Comparison of ENCODE assay signal across 2 cellular contexts in genomic region chr4:3724319-3725231, GRCh38.
A peak's percentile ranks its signal among the peaks of the same experiment; 100 is the strongest.
TF ChIP-seq lines count a peak whose summit lies in the region.

No MANE protein-coding gene starts in this region.

TF ChIP-seq in IMR-90, 13 proteins besides CTCF, POLR2A, EP300 and RAD21:
- TF ChIP-seq CEBPB (IDR thresholded peaks at IDR 0.05; ENCODE audit: low read depth, low read length), result peak; percentile 64
- TF ChIP-seq, protein P1, sequence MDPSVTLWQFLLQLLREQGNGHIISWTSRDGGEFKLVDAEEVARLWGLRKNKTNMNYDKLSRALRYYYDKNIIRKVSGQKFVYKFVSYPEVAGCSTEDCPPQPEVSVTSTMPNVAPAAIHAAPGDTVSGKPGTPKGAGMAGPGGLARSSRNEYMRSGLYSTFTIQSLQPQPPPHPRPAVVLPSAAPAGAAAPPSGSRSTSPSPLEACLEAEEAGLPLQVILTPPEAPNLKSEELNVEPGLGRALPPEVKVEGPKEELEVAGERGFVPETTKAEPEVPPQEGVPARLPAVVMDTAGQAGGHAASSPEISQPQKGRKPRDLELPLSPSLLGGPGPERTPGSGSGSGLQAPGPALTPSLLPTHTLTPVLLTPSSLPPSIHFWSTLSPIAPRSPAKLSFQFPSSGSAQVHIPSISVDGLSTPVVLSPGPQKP (IDR thresholded peaks at IDR 0.05; ENCODE audit: borderline replicate concordance, low read depth, low read length), result no peak

TF ChIP-seq in H1, 55 proteins besides CTCF, POLR2A, EP300 and RAD21:
- TF ChIP-seq RNF2 (IDR thresholded peaks at IDR 0.05; ENCODE audit: borderline replicate concordance, low read depth, low read length, missing control alignments, poor library complexity, severe bottlenecking) (no peak), POU5F1 (IDR thresholded peaks at IDR 0.05; ENCODE audit: low read depth, low read length) (no peak), KDM1A (IDR thresholded peaks at IDR 0.05; ENCODE audit: borderline replicate concordance, low read length) (no peak), SIN3A (conservative IDR thresholded peaks at IDR 0.05 in 1 of 2, IDR thresholded peaks at IDR 0.05 in 1 of 2; ENCODE audit: low read depth in 1 of 2, low read length in 2 of 2) (no peak), CEBPB (IDR thresholded peaks at IDR 0.05; ENCODE audit: low read depth, low read length) (peak; percentile 11; the same call in 1 of the 2 replicates), KDM4A (IDR thresholded peaks at IDR 0.05; ENCODE audit: low read depth, low read length, severe bottlenecking) (peak; percentile 43), RXRA (IDR thresholded peaks at IDR 0.05; ENCODE audit: insufficient read depth, low read depth, low read length) (no peak), SUZ12 (IDR thresholded peaks at IDR 0.05; ENCODE audit: low read length) (no peak; the same call in 1 of the 2 replicates), GABPA (IDR thresholded peaks at IDR 0.05; ENCODE audit: borderline replicate concordance, insufficient read depth, low read length) (0 out of 2 replicates have a peak, but pooled peaks have one; percentile 27), CBX5 (IDR thresholded peaks at IDR 0.05; ENCODE audit: low read depth, low read length) (no peak), NRF1 (IDR thresholded peaks at IDR 0.05; ENCODE audit: low read depth, low read length) (no peak), ZNF274 (IDR thresholded peaks at IDR 0.05; ENCODE audit: borderline replicate concordance, extremely low read depth, low read length) (no peak), EGR1 (IDR thresholded peaks at IDR 0.05; ENCODE audit: borderline replicate concordance, low read depth, low read length) (no peak), RFX5 (IDR thresholded peaks at IDR 0.05; ENCODE audit: borderline replicate concordance, low read depth, low read length) (peak; percentile 80), TEAD4 (IDR thresholded peaks at IDR 0.05; ENCODE audit: low read depth, low read length) (no peak)
- TF ChIP-seq, protein P2, sequence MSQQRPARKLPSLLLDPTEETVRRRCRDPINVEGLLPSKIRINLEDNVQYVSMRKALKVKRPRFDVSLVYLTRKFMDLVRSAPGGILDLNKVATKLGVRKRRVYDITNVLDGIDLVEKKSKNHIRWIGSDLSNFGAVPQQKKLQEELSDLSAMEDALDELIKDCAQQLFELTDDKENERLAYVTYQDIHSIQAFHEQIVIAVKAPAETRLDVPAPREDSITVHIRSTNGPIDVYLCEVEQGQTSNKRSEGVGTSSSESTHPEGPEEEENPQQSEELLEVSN (IDR thresholded peaks at IDR 0.05), result peak; percentile 61
- TF ChIP-seq, protein P3, sequence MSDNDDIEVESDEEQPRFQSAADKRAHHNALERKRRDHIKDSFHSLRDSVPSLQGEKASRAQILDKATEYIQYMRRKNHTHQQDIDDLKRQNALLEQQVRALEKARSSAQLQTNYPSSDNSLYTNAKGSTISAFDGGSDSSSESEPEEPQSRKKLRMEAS (IDR thresholded peaks at IDR 0.05), result peak; percentile 17; the same call in 1 of the 2 replicates
TF ChIP-seq in H1: peak in this region for 6.
